Comparison of ENCODE assay signal across 1 cellular context in genomic region chr15:69092159-69092558, GRCh38.
TF ChIP-seq lines count a peak whose summit lies in the region.

No MANE protein-coding gene starts in this region.

TF ChIP-seq in HEK293, 187 proteins besides CTCF, POLR2A, EP300 and RAD21 (continued from another document and continues in another):
- TF ChIP-seq INSM2 (tag by site-specific recombination; IDR thresholded peaks at IDR 0.05): peak; percentile 75; the same call in 1 of the 2 replicates
- TF ChIP-seq ZNF677 (tag by site-specific recombination; IDR thresholded peaks at IDR 0.05): no peak
- no peak for TF ChIP-seq ZNF157 (tag by site-specific recombination; IDR thresholded peaks at IDR 0.05)
- TF ChIP-seq ZNF248 (tag by site-specific recombination; IDR thresholded peaks at IDR 0.05): no peak
- TF ChIP-seq ZNF580 (tag by site-specific recombination; IDR thresholded peaks at IDR 0.05): no peak
- TF ChIP-seq ZNF274 (IDR thresholded peaks at IDR 0.05; ENCODE audit: low read length): no peak
- TF ChIP-seq ZNF274 (tag by site-specific recombination; IDR thresholded peaks at IDR 0.05; ENCODE audit: borderline replicate concordance): no peak
- no peak for TF ChIP-seq ZNF302 (tag by site-specific recombination; IDR thresholded peaks at IDR 0.05; ENCODE audit: low read depth)
- TF ChIP-seq REST (tag by site-specific recombination; IDR thresholded peaks at IDR 0.05): no peak
- TF ChIP-seq ZBTB8A (tag by site-specific recombination; IDR thresholded peaks at IDR 0.05): no peak
- TF ChIP-seq ZFP3 (tag by site-specific recombination; IDR thresholded peaks at IDR 0.05; ENCODE audit: low read depth): no peak
- no peak for TF ChIP-seq ZNF621 (tag by site-specific recombination; IDR thresholded peaks at IDR 0.05)
- TF ChIP-seq TSHZ1 (tag by site-specific recombination; IDR thresholded peaks at IDR 0.05; ENCODE audit: borderline replicate concordance): no peak
- TF ChIP-seq ZNF140 (tag by site-specific recombination; IDR thresholded peaks at IDR 0.05): no peak
- TF ChIP-seq ZNF626 (tag by site-specific recombination; IDR thresholded peaks at IDR 0.05): no peak
- TF ChIP-seq ZNF561 (tag by site-specific recombination; IDR thresholded peaks at IDR 0.05; ENCODE audit: borderline replicate concordance): no peak
- no peak for TF ChIP-seq ZNF211 (tag by site-specific recombination; IDR thresholded peaks at IDR 0.05; ENCODE audit: low read depth)
- no peak for TF ChIP-seq WT1 (tag by site-specific recombination; IDR thresholded peaks at IDR 0.05)
- 0 out of 2 replicates have a peak, but pooled peaks have one; percentile 32 for TF ChIP-seq KLF8 (tag by site-specific recombination; IDR thresholded peaks at IDR 0.05)
- no peak for TF ChIP-seq ZNF404 (tag by site-specific recombination; IDR thresholded peaks at IDR 0.05)
- TF ChIP-seq ZNF830 (tag by site-specific recombination; IDR thresholded peaks at IDR 0.05; ENCODE audit: low read depth): no peak
- no peak for TF ChIP-seq ZNF169 (tag by site-specific recombination; IDR thresholded peaks at IDR 0.05)
- TF ChIP-seq KLF1 (tag by site-specific recombination; IDR thresholded peaks at IDR 0.05): no peak
- no peak for TF ChIP-seq ZSCAN4 (tag by site-specific recombination; IDR thresholded peaks at IDR 0.05)
- TF ChIP-seq ZNF423 (tag by site-specific recombination; IDR thresholded peaks at IDR 0.05): no peak
- no peak for TF ChIP-seq ZNF354C (tag by site-specific recombination; IDR thresholded peaks at IDR 0.05; ENCODE audit: borderline replicate concordance, low read depth)
- peak; percentile 52; the same call in 1 of the 2 replicates for TF ChIP-seq ZNF843 (tag by site-specific recombination; IDR thresholded peaks at IDR 0.05)
- no peak for TF ChIP-seq ZSCAN16 (tag by site-specific recombination; IDR thresholded peaks at IDR 0.05)
- no peak for TF ChIP-seq SETDB1 (IDR thresholded peaks at IDR 0.05; ENCODE audit: insufficient read length, low read length)
- no peak for TF ChIP-seq ZSCAN18 (tag by site-specific recombination; IDR thresholded peaks at IDR 0.05)
- TF ChIP-seq ZBTB11 (tag by site-specific recombination; conservative IDR thresholded peaks at IDR 0.05; ENCODE audit: low read depth): no peak
- TF ChIP-seq ZNF654 (tag by site-specific recombination; IDR thresholded peaks at IDR 0.05; ENCODE audit: low read depth): no peak
- TF ChIP-seq ZBTB10 (tag by site-specific recombination; IDR thresholded peaks at IDR 0.05): no peak
- no peak for TF ChIP-seq ZNF16 (tag by site-specific recombination; IDR thresholded peaks at IDR 0.05; ENCODE audit: low read depth)
- no peak for TF ChIP-seq REPIN1 (tag by site-specific recombination; IDR thresholded peaks at IDR 0.05; ENCODE audit: low read depth)
- TF ChIP-seq KLF9 (tag by site-specific recombination; IDR thresholded peaks at IDR 0.05; ENCODE audit: low read depth): no peak
- TF ChIP-seq ZBTB17 (tag by site-specific recombination; IDR thresholded peaks at IDR 0.05): no peak
- TF ChIP-seq ZNF629 (tag by site-specific recombination; IDR thresholded peaks at IDR 0.05): peak; percentile 85
- TF ChIP-seq ZNF174 (tag by site-specific recombination; IDR thresholded peaks at IDR 0.05): no peak
- no peak for TF ChIP-seq ZNF155 (tag by site-specific recombination; IDR thresholded peaks at IDR 0.05)
- TF ChIP-seq ZBTB49 (tag by site-specific recombination; IDR thresholded peaks at IDR 0.05; ENCODE audit: low read depth): no peak
- no peak for TF ChIP-seq YY2 (tag by site-specific recombination; IDR thresholded peaks at IDR 0.05)
- no peak for TF ChIP-seq MZF1 (tag by site-specific recombination; IDR thresholded peaks at IDR 0.05; ENCODE audit: borderline replicate concordance)
- TF ChIP-seq ZNF837 (tag by site-specific recombination; IDR thresholded peaks at IDR 0.05): no peak
- TF ChIP-seq ZNF664 (tag by site-specific recombination; IDR thresholded peaks at IDR 0.05): no peak
